In genomic region chr9:134433909-134434895, GRCh38 we compare ENCODE assay signal across 12 cellular contexts.
A peak's percentile ranks its signal among the peaks of the same experiment; 100 is the strongest.
DNase-seq lines count a peak whose midpoint lies in the region; ATAC-seq and TF ChIP-seq lines count a peak whose summit lies in the region.
"Had no signal": no experiment of that assay in that cellular context is flagged by ENCODE, and none has a peak within 500 bp of the region (broad histone marks: within the 10 kb centered on the region; RNA-seq: fewer than 3 reads in every experiment).

No MANE protein-coding gene starts in this region.

- no peaks in the 10 kb centered on the region for H3K27me3 ChIP-seq in GM23248 (replicated peaks; ENCODE audit: insufficient read depth)
- H3K27me3 ChIP-seq in skeletal muscle tissue (ENCODE audit: control insufficient read depth in 3 of 3, insufficient read depth in 3 of 3, low read length in 3 of 3): no peaks in the 10 kb centered on the region

- DNase-seq in GM23248 (no peak), chondrocyte (ENCODE audit: low spot score) (no peak), left colon (no peak), MV-4-11 (lab: John Stamatoyannopoulos, UW) (no peak), NCI-H2227 (lab: John Stamatoyannopoulos, UW; ENCODE audit: unreplicated experiment) (no peak), SKM-1 (lab: John Stamatoyannopoulos, UW; ENCODE audit: unreplicated experiment) (no peak)
- DNase-seq: NCI-H1930 had no signal

- no peaks in the 10 kb centered on the region for H3K9me3 Mint-ChIP-seq in chondrocyte (ENCODE audit: low read depth)
- H3K9me3 Mint-ChIP-seq: CD14-positive monocyte, WTC11 had no signal

- H3K9me2 ChIP-seq in GM23248 (ENCODE audit: insufficient read depth): no peaks in the 10 kb centered on the region

- no peaks in the 10 kb centered on the region for H3K27me3 Mint-ChIP-seq in chondrocyte (ENCODE audit: low read depth)

- no peaks in the 10 kb centered on the region for H4K20me1 ChIP-seq in GM23248 (ENCODE audit: insufficient read depth)

- peaks cover 11% of the 10 kb centered on the region; the same call in 1 of the 2 replicates for H3F3A ChIP-seq in GM23248 (ENCODE audit: insufficient read depth)

- ATAC-seq in left colon: peak; percentile 13
- no peak for ATAC-seq in GM21515 (IDR thresholded peaks at IDR 0.05; ENCODE audit: unreplicated experiment)
- ATAC-seq: WTC11 had no signal

- no peak overlapping the region for H3K4me3 ChIP-seq in GM23248
- peak overlapping the region in 1 of 3 donors; percentile 29 for H3K4me3 ChIP-seq in skeletal muscle tissue (ENCODE audit: low read length in 3 of 3)
- H3K4me3 ChIP-seq: PC-9 had no signal

- H3K4me1 Mint-ChIP-seq in chondrocyte (ENCODE audit: low read depth): peaks cover 39% of the 10 kb centered on the region
- H3K4me1 Mint-ChIP-seq: WTC11 had no signal

- TF ChIP-seq CTCF in chondrocyte (IDR thresholded peaks at IDR 0.05): no peak

- peak overlapping the region; percentile 36 for H3K9ac ChIP-seq in GM23248
- H3K9ac ChIP-seq in skeletal muscle tissue (ENCODE audit: low read depth in 1 of 3, low read length in 3 of 3): peak overlapping the region; percentile 64 to 81 (median 71)

- H3K4me3 Mint-ChIP-seq in chondrocyte (ENCODE audit: unreplicated experiment): no peak overlapping the region
- H3K4me3 Mint-ChIP-seq: CD14-positive monocyte, WTC11 had no signal

- peak overlapping the region; percentile 19 for H3K4me2 ChIP-seq in GM23248 (ENCODE audit: unreplicated experiment)
- H3K4me2 ChIP-seq: PC-9 had no signal

- H3K4me1 ChIP-seq in GM23248 (ENCODE audit: insufficient read depth): peaks cover 13% of the 10 kb centered on the region; the same call in 1 of the 2 replicates
- peaks cover 68 to 84% (median 81%) of the 10 kb centered on the region in 3 donors for H3K4me1 ChIP-seq in skeletal muscle tissue (ENCODE audit: control insufficient read depth in 3 of 3, insufficient read depth in 3 of 3, low read length in 3 of 3)

- H2AFZ ChIP-seq in GM23248: no peak overlapping the region
- H2AFZ ChIP-seq: PC-9 had no signal

- H3K36me3 ChIP-seq in GM23248 (ENCODE audit: low read depth) (0 out of 2 replicates have a peak, but pooled peaks cover 11% of the 10 kb centered on the region), skeletal muscle tissue (ENCODE audit: control insufficient read depth in 3 of 3, insufficient read depth in 3 of 3, low read length in 3 of 3) (peaks cover 17 to 36% (median 21%) of the 10 kb centered on the region in 3 donors)

- peak overlapping the region; percentile 27 for H3K27ac ChIP-seq in GM23248
- H3K27ac ChIP-seq in skeletal muscle tissue (ENCODE audit: low read depth, low read length): peak overlapping the region; percentile 82
- H3K27ac ChIP-seq: PC-9 had no signal

- 69 to 71% methylated on average over 28 to 30 of the region's 30 CpGs for WGBS in GM23248 (ENCODE audit: low coverage in 1 of 2, low lambda C conversion rate in 2 of 2, missing lambda C conversion rate in 2 of 2), 2 experiments

- no peaks in the 10 kb centered on the region for H3K79me2 ChIP-seq in GM23248 (ENCODE audit: insufficient read depth)

- H3K36me3 Mint-ChIP-seq in chondrocyte (ENCODE audit: low read depth): peaks cover 9% of the 10 kb centered on the region
- H3K36me3 Mint-ChIP-seq: WTC11 had no signal

- peak overlapping the region; percentile 77 for H3K27ac Mint-ChIP-seq in chondrocyte (ENCODE audit: unreplicated experiment)

- intact Hi-C loops in left colon (cut with DNase I, micrococcal nuclease): no loop called here

- H3K9me3 ChIP-seq in GM23248 (ENCODE audit: low read depth): no peaks in the 10 kb centered on the region
- no peaks in the 10 kb centered on the region for H3K9me3 ChIP-seq in skeletal muscle tissue (ENCODE audit: control insufficient read depth in 3 of 3, low read length in 3 of 3)

- in situ Hi-C loops in GM23248 (cut with MboI): no loop called here
